2 cellular contexts compared by ENCODE assay signal in the genomic region with DNA sequence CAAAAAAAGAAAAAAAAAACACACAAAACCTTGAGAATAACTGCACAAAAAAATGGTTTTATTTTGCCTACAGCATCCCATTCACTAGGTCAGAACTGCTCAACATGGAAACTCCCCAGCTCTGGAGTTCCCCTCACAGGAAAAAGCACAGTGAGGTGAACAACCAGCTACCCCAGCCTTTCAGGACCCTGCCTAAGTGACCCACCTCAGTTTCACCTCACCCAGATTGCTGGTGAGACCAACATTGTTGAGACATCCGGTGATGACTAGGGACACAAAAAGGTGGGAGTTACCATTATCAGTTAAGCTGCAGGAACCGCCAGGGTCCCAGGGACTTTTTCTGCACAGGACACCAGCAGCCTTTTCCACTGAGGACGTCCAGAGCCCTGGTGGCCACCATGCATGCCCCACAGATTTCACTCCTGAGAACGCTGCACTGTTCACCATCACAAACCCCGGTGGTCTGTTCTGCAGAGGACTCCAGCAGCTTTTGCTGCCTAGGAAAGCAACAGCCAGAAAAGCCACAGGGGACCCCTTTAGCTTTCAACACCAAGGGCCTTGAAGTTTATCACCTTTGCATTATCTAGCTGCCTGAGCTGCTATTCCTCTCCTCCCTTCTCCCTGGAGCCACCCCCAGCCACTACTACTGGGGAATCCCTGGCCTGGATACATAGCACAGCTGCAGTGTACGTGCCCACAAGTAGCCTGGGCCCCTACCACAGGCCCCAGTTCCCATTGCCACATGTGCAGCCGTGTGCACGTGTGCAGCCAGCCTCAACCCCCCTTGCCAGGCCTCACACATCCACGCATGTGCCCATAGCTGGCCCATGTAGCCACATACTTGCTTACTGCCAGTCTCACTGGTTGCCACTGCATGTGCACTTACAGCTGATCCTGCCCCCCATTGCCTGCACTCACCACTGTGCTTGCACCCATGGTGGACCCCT.
TF ChIP-seq lines count a peak whose summit lies in the region.

No MANE protein-coding gene starts in this region.

TF ChIP-seq in H1, 55 proteins besides CTCF, POLR2A, EP300 and RAD21 (continued from another document):
- TF ChIP-seq JUN (IDR thresholded peaks at IDR 0.05; ENCODE audit: low read depth, low read length): no peak
- TF ChIP-seq HDAC6 (IDR thresholded peaks at IDR 0.05; ENCODE audit: low read depth, low read length): no peak
- TF ChIP-seq SP2 (IDR thresholded peaks at IDR 0.05; ENCODE audit: low read length): no peak
- no peak for TF ChIP-seq EZH2 (IDR thresholded peaks at IDR 0.05; ENCODE audit: low read depth, low read length, severe bottlenecking)

TF ChIP-seq in WTC11, 78 proteins besides CTCF, POLR2A, EP300 and RAD21 (continued from another document):
- TF ChIP-seq ZNF219 (CRISPR knock-in tag; IDR thresholded peaks at IDR 0.05; ENCODE audit: borderline replicate concordance): no peak
- no peak for TF ChIP-seq AR (CRISPR knock-in tag; IDR thresholded peaks at IDR 0.05)
- TF ChIP-seq, protein P1, sequence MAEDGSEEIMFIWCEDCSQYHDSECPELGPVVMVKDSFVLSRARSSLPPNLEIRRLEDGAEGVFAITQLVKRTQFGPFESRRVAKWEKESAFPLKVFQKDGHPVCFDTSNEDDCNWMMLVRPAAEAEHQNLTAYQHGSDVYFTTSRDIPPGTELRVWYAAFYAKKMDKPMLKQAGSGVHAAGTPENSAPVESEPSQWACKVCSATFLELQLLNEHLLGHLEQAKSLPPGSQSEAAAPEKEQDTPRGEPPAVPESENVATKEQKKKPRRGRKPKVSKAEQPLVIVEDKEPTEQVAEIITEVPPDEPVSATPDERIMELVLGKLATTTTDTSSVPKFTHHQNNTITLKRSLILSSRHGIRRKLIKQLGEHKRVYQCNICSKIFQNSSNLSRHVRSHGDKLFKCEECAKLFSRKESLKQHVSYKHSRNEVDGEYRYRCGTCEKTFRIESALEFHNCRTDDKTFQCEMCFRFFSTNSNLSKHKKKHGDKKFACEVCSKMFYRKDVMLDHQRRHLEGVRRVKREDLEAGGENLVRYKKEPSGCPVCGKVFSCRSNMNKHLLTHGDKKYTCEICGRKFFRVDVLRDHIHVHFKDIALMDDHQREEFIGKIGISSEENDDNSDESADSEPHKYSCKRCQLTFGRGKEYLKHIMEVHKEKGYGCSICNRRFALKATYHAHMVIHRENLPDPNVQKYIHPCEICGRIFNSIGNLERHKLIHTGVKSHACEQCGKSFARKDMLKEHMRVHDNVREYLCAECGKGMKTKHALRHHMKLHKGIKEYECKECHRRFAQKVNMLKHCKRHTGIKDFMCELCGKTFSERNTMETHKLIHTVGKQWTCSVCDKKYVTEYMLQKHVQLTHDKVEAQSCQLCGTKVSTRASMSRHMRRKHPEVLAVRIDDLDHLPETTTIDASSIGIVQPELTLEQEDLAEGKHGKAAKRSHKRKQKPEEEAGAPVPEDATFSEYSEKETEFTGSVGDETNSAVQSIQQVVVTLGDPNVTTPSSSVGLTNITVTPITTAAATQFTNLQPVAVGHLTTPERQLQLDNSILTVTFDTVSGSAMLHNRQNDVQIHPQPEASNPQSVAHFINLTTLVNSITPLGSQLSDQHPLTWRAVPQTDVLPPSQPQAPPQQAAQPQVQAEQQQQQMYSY (CRISPR knock-in tag; IDR thresholded peaks at IDR 0.05): no peak
- TF ChIP-seq ZNF671 (CRISPR knock-in tag; IDR thresholded peaks at IDR 0.05): no peak
- TF ChIP-seq GRHL2 (CRISPR knock-in tag; IDR thresholded peaks at IDR 0.05; ENCODE audit: insufficient replicate concordance, severe bottlenecking): no peak
- TF ChIP-seq PRRX2 (CRISPR knock-in tag; IDR thresholded peaks at IDR 0.05): no peak
- TF ChIP-seq ZNF512 (CRISPR knock-in tag; IDR thresholded peaks at IDR 0.05; ENCODE audit: borderline replicate concordance): no peak
- no peak for TF ChIP-seq NFYB (CRISPR knock-in tag; conservative IDR thresholded peaks at IDR 0.05; ENCODE audit: low read depth)
- no peak for TF ChIP-seq SMAD3 (CRISPR knock-in tag; IDR thresholded peaks at IDR 0.05; ENCODE audit: borderline replicate concordance)
- TF ChIP-seq, protein P2, sequence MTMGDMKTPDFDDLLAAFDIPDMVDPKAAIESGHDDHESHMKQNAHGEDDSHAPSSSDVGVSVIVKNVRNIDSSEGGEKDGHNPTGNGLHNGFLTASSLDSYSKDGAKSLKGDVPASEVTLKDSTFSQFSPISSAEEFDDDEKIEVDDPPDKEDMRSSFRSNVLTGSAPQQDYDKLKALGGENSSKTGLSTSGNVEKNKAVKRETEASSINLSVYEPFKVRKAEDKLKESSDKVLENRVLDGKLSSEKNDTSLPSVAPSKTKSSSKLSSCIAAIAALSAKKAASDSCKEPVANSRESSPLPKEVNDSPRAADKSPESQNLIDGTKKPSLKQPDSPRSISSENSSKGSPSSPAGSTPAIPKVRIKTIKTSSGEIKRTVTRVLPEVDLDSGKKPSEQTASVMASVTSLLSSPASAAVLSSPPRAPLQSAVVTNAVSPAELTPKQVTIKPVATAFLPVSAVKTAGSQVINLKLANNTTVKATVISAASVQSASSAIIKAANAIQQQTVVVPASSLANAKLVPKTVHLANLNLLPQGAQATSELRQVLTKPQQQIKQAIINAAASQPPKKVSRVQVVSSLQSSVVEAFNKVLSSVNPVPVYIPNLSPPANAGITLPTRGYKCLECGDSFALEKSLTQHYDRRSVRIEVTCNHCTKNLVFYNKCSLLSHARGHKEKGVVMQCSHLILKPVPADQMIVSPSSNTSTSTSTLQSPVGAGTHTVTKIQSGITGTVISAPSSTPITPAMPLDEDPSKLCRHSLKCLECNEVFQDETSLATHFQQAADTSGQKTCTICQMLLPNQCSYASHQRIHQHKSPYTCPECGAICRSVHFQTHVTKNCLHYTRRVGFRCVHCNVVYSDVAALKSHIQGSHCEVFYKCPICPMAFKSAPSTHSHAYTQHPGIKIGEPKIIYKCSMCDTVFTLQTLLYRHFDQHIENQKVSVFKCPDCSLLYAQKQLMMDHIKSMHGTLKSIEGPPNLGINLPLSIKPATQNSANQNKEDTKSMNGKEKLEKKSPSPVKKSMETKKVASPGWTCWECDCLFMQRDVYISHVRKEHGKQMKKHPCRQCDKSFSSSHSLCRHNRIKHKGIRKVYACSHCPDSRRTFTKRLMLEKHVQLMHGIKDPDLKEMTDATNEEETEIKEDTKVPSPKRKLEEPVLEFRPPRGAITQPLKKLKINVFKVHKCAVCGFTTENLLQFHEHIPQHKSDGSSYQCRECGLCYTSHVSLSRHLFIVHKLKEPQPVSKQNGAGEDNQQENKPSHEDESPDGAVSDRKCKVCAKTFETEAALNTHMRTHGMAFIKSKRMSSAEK (CRISPR knock-in tag; IDR thresholded peaks at IDR 0.05; ENCODE audit: borderline replicate concordance): no peak
- no peak for TF ChIP-seq ZBTB43 (CRISPR knock-in tag; IDR thresholded peaks at IDR 0.05)
- TF ChIP-seq CREM (CRISPR knock-in tag; IDR thresholded peaks at IDR 0.05): no peak
- no peak for TF ChIP-seq SOX15 (CRISPR knock-in tag; IDR thresholded peaks at IDR 0.05)
- no peak for TF ChIP-seq RORB (CRISPR knock-in tag; IDR thresholded peaks at IDR 0.05)
- TF ChIP-seq, protein P3, sequence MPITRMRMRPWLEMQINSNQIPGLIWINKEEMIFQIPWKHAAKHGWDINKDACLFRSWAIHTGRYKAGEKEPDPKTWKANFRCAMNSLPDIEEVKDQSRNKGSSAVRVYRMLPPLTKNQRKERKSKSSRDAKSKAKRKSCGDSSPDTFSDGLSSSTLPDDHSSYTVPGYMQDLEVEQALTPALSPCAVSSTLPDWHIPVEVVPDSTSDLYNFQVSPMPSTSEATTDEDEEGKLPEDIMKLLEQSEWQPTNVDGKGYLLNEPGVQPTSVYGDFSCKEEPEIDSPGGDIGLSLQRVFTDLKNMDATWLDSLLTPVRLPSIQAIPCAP (CRISPR knock-in tag; IDR thresholded peaks at IDR 0.05): no peak
- no peak for TF ChIP-seq NFE2L1 (CRISPR knock-in tag; IDR thresholded peaks at IDR 0.05)
- TF ChIP-seq, protein P4, sequence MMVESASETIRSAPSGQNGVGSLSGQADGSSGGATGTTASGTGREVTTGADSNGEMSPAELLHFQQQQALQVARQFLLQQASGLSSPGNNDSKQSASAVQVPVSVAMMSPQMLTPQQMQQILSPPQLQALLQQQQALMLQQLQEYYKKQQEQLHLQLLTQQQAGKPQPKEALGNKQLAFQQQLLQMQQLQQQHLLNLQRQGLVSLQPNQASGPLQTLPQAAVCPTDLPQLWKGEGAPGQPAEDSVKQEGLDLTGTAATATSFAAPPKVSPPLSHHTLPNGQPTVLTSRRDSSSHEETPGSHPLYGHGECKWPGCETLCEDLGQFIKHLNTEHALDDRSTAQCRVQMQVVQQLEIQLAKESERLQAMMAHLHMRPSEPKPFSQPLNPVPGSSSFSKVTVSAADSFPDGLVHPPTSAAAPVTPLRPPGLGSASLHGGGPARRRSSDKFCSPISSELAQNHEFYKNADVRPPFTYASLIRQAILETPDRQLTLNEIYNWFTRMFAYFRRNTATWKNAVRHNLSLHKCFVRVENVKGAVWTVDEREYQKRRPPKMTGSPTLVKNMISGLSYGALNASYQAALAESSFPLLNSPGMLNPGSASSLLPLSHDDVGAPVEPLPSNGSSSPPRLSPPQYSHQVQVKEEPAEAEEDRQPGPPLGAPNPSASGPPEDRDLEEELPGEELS (CRISPR knock-in tag; IDR thresholded peaks at IDR 0.05): no peak
